Comparison of ENCODE assay signal across 15 cellular contexts in genomic region chr19:21023901-21024300, GRCh38. TPM values are rescaled to one million over a fixed set of nuclear protein-coding genes. Genes with fewer than 3 reads are reported as not detected.
DNase-seq lines count a peak whose midpoint lies in the region; ATAC-seq and TF ChIP-seq lines count a peak whose summit lies in the region.
"Had no signal": no experiment of that assay in that cellular context is flagged by ENCODE, and none has a peak within 500 bp of the region (broad histone marks: within the 10 kb centered on the region; RNA-seq: fewer than 3 reads in every experiment).

No MANE protein-coding gene starts in this region.

- H3K4me1 ChIP-seq in PC-3 (ENCODE audit: insufficient read depth, low read length) = peaks cover 36% of the 10 kb centered on the region
- peaks cover 4% of the 10 kb centered on the region for H3K4me1 ChIP-seq in colonic mucosa

- peak overlapping the region; percentile 82 for H3K9ac ChIP-seq in PC-3 (ENCODE audit: low read length)
- no peak overlapping the region for H3K9ac ChIP-seq in colonic mucosa (ENCODE audit: low read depth in 2 of 2, low read length in 2 of 2)

- DNase-seq in activated CD4-positive, alpha-beta T cell treated with anti-CD3 and anti-CD28 coated beads for 36 hours = no peak
- no peak for DNase-seq in activated CD4-positive, alpha-beta T cell treated with anti-CD3 and anti-CD28 coated beads, Interleukin-2, amount 10 ng/mL, durations not matched to agents 7 days and 5 days
- peak; percentile 73 for DNase-seq in PC-3
- DNase-seq in epithelial cell of prostate (ENCODE audit: low read depth, low spot score) = peak; percentile 51
- DNase-seq in renal cortical epithelial cell (ENCODE audit: low read depth) = peak; percentile 62
- no peak for DNase-seq in colonic mucosa
- DNase-seq in NCI-H510A treated with DMSO at 0.1 percent for 48 hours (lab: John Stamatoyannopoulos, UW) = no peak
- DNase-seq: activated CD4-positive, alpha-beta T cell treated with anti-CD3 and anti-CD28 coated beads, Interleukin-2, amount 50 U/mL, for 4 hours; DND-41; gastrocnemius medialis; left colon; NCI-H526 treated with DMSO at 0.1 percent for 48 hours; stimulated activated naive B cell treated with anti-CD40 and anti-IgM and Interleukin-4, amounts not matched to agents 10 μg/mL and 1 μg/mL and 100 μg/mL, for 72 hours had no signal

- no peak for TF ChIP-seq CTCF in PC-3 (conservative IDR thresholded peaks at IDR 0.05; ENCODE audit: low read depth, low read length)
- no peak for TF ChIP-seq CTCF in colonic mucosa (IDR thresholded peaks at IDR 0.05)

- POLR2A ChIA-PET in activated CD4-positive, alpha-beta T cell treated with anti-CD3 and anti-CD28 coated beads for 36 hours (lab: Charles Lee) = no interaction called here
- POLR2A ChIA-PET in activated CD4-positive, alpha-beta T cell treated with anti-CD3 and anti-CD28 coated beads, Interleukin-2, amount 10 ng/mL, durations not matched to agents 7 days and 5 days (lab: Charles Lee) = no interaction called here
- POLR2A ChIA-PET in PC-3 (lab: Charles Lee; ENCODE audit: unreplicated experiment) = interaction anchor here (0.6 kb wide), 1 partner anchor 135 kb away, joined by 4 read pairs; no protein-coding TSS in a partner anchor

- H3K27ac ChIP-seq in PC-3 (ENCODE audit: low read length) (peak overlapping the region; percentile 98), epithelial cell of prostate (peak overlapping the region; percentile 99), colonic mucosa (no peak overlapping the region)
- H3K27ac ChIP-seq: gastrocnemius medialis, HL-60 had no signal

- H3K36me3 ChIP-seq in PC-3 (ENCODE audit: low read depth, low read length) (peaks cover 56% of the 10 kb centered on the region), colonic mucosa (no peaks in the 10 kb centered on the region)
- H3K36me3 ChIP-seq: gastrocnemius medialis had no signal

- no peaks in the 10 kb centered on the region for H3K9me2 ChIP-seq in PC-3 (replicated peaks; ENCODE audit: low read length)

- no peak overlapping the region for H2AFZ ChIP-seq in PC-3 (ENCODE audit: low read length)

- ATAC-seq in activated CD4-positive, alpha-beta T cell treated with anti-CD3 and anti-CD28 coated beads for 36 hours = no peak
- ATAC-seq in PC-3 (peak; percentile 46), GM18870 (IDR thresholded peaks at IDR 0.05; ENCODE audit: unreplicated experiment) (no peak)
- ATAC-seq: gastrocnemius medialis; left colon; stimulated activated naive B cell treated with anti-CD40 and anti-IgM and Interleukin-4, amounts not matched to agents 10 μg/mL and 1 μg/mL and 100 μg/mL, for 72 hours had no signal

- H3K9me3 ChIP-seq in PC-3 (ENCODE audit: low read length) (no peaks in the 10 kb centered on the region), colonic mucosa (no peaks in the 10 kb centered on the region)
- H3K9me3 ChIP-seq: gastrocnemius medialis had no signal

- H3K4me3 Mint-ChIP-seq in activated CD4-positive, alpha-beta T cell treated with anti-CD3 and anti-CD28 coated beads for 36 hours = peak overlapping the region; percentile 96
- no peak overlapping the region for H3K4me3 Mint-ChIP-seq in activated CD4-positive, alpha-beta T cell treated with anti-CD3 and anti-CD28 coated beads, Interleukin-2, amount 10 ng/mL, durations not matched to agents 7 days and 5 days

- H3K27me3 Mint-ChIP-seq in activated CD4-positive, alpha-beta T cell treated with anti-CD3 and anti-CD28 coated beads for 36 hours = no peaks in the 10 kb centered on the region
- no peaks in the 10 kb centered on the region for H3K27me3 Mint-ChIP-seq in activated CD4-positive, alpha-beta T cell treated with anti-CD3 and anti-CD28 coated beads, Interleukin-2, amount 10 ng/mL, durations not matched to agents 7 days and 5 days
- H3K27me3 Mint-ChIP-seq: stimulated activated naive B cell treated with anti-CD40 and anti-IgM and Interleukin-4, amounts not matched to agents 10 μg/mL and 1 μg/mL and 100 μg/mL, for 72 hours had no signal

- BruUV-seq in PC-3 (replicated peaks; lab: Mats Ljungman, UMichigan) = no TSS peak

- intact Hi-C loops in activated CD4-positive, alpha-beta T cell treated with anti-CD3 and anti-CD28 coated beads for 36 hours (cut with DNase I, micrococcal nuclease) = loop anchor here (1.0 to 10.0 kb wide), 12 partner anchors 59 to 1427 kb away; partner anchors contain the start of genes ZNF100 (in 2 of the 2), ZNF253 (in 1 of the 2), ZNF626 (in 1 of the 2) and ZNF66 (in 1 of the 2)
- intact Hi-C loops in PC-3 (cut with micrococcal nuclease) = loop anchor here (5.0 to 10.0 kb wide), 3 partner anchors 102 to 303 kb away; partner anchors contain the start of genes ZNF708 and ZNF85
- intact Hi-C loops in colonic mucosa (cut with DNase I) = no loop called here

- H3K36me3 Mint-ChIP-seq in activated CD4-positive, alpha-beta T cell treated with anti-CD3 and anti-CD28 coated beads for 36 hours (ENCODE audit: low read depth) = peaks cover 72% of the 10 kb centered on the region
- peaks cover 77% of the 10 kb centered on the region for H3K36me3 Mint-ChIP-seq in activated CD4-positive, alpha-beta T cell treated with anti-CD3 and anti-CD28 coated beads, Interleukin-2, amount 10 ng/mL, durations not matched to agents 7 days and 5 days (ENCODE audit: low read depth)

- H3K27me3 ChIP-seq in PC-3 (ENCODE audit: low read length) (no peaks in the 10 kb centered on the region), colonic mucosa (no peaks in the 10 kb centered on the region)
- H3K27me3 ChIP-seq: gastrocnemius medialis had no signal

- H4K20me1 ChIP-seq in PC-3 (ENCODE audit: low read length) = no peaks in the 10 kb centered on the region

- peaks cover 71% of the 10 kb centered on the region for H3K4me1 Mint-ChIP-seq in activated CD4-positive, alpha-beta T cell treated with anti-CD3 and anti-CD28 coated beads for 36 hours
- H3K4me1 Mint-ChIP-seq in activated CD4-positive, alpha-beta T cell treated with anti-CD3 and anti-CD28 coated beads, Interleukin-2, amount 10 ng/mL, durations not matched to agents 7 days and 5 days = peaks cover 62% of the 10 kb centered on the region

- H3K4me3 ChIP-seq in PC-3 (ENCODE audit: low read length) = peak overlapping the region; percentile 53
- no peak overlapping the region for H3K4me3 ChIP-seq in colonic mucosa
- H3K4me3 ChIP-seq: gastrocnemius medialis had no signal

- peaks cover 73% of the 10 kb centered on the region for H3K79me2 ChIP-seq in PC-3 (ENCODE audit: low read length)

- peak overlapping the region; percentile 88 for H3K4me2 ChIP-seq in PC-3 (ENCODE audit: low read length)

- CTCF ChIA-PET in activated CD4-positive, alpha-beta T cell treated with anti-CD3 and anti-CD28 coated beads for 36 hours (lab: Charles Lee) = interaction anchor here (0.7 kb wide), 1 partner anchor 180 kb away, joined by 3 read pairs; no protein-coding TSS in a partner anchor
- CTCF ChIA-PET in activated CD4-positive, alpha-beta T cell treated with anti-CD3 and anti-CD28 coated beads, Interleukin-2, amount 10 ng/mL, durations not matched to agents 7 days and 5 days (lab: Charles Lee) = no interaction called here
- CTCF ChIA-PET in PC-3 (lab: Charles Lee) = no interaction called here

- H3K27ac Mint-ChIP-seq in activated CD4-positive, alpha-beta T cell treated with anti-CD3 and anti-CD28 coated beads for 36 hours = peak overlapping the region; percentile 78
- no peak overlapping the region for H3K27ac Mint-ChIP-seq in activated CD4-positive, alpha-beta T cell treated with anti-CD3 and anti-CD28 coated beads, Interleukin-2, amount 10 ng/mL, durations not matched to agents 7 days and 5 days

- H3K9me3 Mint-ChIP-seq in activated CD4-positive, alpha-beta T cell treated with anti-CD3 and anti-CD28 coated beads for 36 hours (ENCODE audit: low read depth) = no peaks in the 10 kb centered on the region
- peaks cover 15% of the 10 kb centered on the region for H3K9me3 Mint-ChIP-seq in activated CD4-positive, alpha-beta T cell treated with anti-CD3 and anti-CD28 coated beads, Interleukin-2, amount 10 ng/mL, durations not matched to agents 7 days and 5 days

- peaks cover 13% of the 10 kb centered on the region for H3F3A ChIP-seq in PC-3 (ENCODE audit: low read length, unreplicated experiment)

RNA-seq across cellular contexts. Expression of gene ZNF430, which starts 3.4 kb away (rescaled TPM):
- 10 to 100 TPM; 14.7 to 17.1 TPM for total RNA-seq in activated CD4-positive, alpha-beta T cell treated with anti-CD3 and anti-CD28 coated beads for 36 hours
- 10 to 100 TPM; 24.6 to 26.2 TPM for total RNA-seq in activated CD4-positive, alpha-beta T cell treated with anti-CD3 and anti-CD28 coated beads, Interleukin-2, amount 10 ng/mL, durations not matched to agents 7 days and 5 days
- total RNA-seq in PC-3 (2014; rRNA removed) (9.7 and 9.8 TPM in 2 replicates), renal cortical epithelial cell (13.0 and 17.5 TPM in 2 replicates), colonic mucosa (10 to 100 TPM in 1 of 2 donors, 1 to 10 TPM in 1; 7.7 to 11.7 TPM)

RNA-seq across cellular contexts. Expression of gene ZNF714, which starts 58.1 kb away (rescaled TPM):
- total RNA-seq in activated CD4-positive, alpha-beta T cell treated with anti-CD3 and anti-CD28 coated beads for 36 hours = 10 to 100 TPM; 17.4 to 20.0 TPM
- 10 to 100 TPM; 22.0 to 24.7 TPM for total RNA-seq in activated CD4-positive, alpha-beta T cell treated with anti-CD3 and anti-CD28 coated beads, Interleukin-2, amount 10 ng/mL, durations not matched to agents 7 days and 5 days
- 8.8 and 9.3 TPM in 2 replicates for total RNA-seq in PC-3 (2014; rRNA removed)
- 6.1 and 7.6 TPM in 2 replicates for total RNA-seq in renal cortical epithelial cell
- 10 to 100 TPM; 10.9 to 19.0 TPM for total RNA-seq in colonic mucosa

Comparison
In these comparisons a context has a peak if more than half of its experiments do, and no peak if none do; other contexts are left out.
1. DNase-seq: peak in PC-3 (single experiment), epithelial cell of prostate (single experiment) and renal cortical epithelial cell (single experiment); none in activated CD4-positive, alpha-beta T cell treated with anti-CD3 and anti-CD28 coated beads for 36 hours (single experiment), activated CD4-positive, alpha-beta T cell treated with anti-CD3 and anti-CD28 coated beads, Interleukin-2, amount 10 ng/mL, durations not matched to agents 7 days and 5 days (single experiment), colonic mucosa (single experiment) and NCI-H510A treated with DMSO at 0.1 percent for 48 hours (single experiment).